19 cellular contexts compared by ENCODE assay signal in genomic region chr2:179592167-179592936, GRCh38.
A peak's percentile ranks its signal among the peaks of the same experiment; 100 is the strongest.
DNase-seq lines count a peak whose midpoint lies in the region; ATAC-seq, FAIRE-seq and TF ChIP-seq lines count a peak whose summit lies in the region.
"Had no signal": no experiment of that assay in that cellular context is flagged by ENCODE, and none has a peak within 500 bp of the region (broad histone marks: within the 10 kb centered on the region; RNA-seq: fewer than 3 reads in every experiment).

No MANE protein-coding gene starts in this region.

- TF ChIP-seq EP300 in gastroesophageal sphincter (IDR thresholded peaks at IDR 0.05) = no peak

- H3K36me3 Mint-ChIP-seq in activated CD8-positive, alpha-beta memory T cell treated with anti-CD3 and anti-CD28 coated beads, Interleukin-2, amount 10 ng/mL, durations not matched to agents 7 days and 5 days = no peaks in the 10 kb centered on the region
- H3K36me3 Mint-ChIP-seq: mesothelial cell of epicardium had no signal

- peak; percentile 31 for ATAC-seq in gastroesophageal sphincter
- ATAC-seq in activated CD8-positive, alpha-beta memory T cell treated with anti-CD3 and anti-CD28 coated beads, Interleukin-2, amount 10 ng/mL, durations not matched to agents 7 days and 5 days = no peak
- ATAC-seq in omental fat pad (ENCODE audit: low FRiP score) = no peak
- ATAC-seq: activated CD4-positive, alpha-beta T cell treated with anti-CD3 and anti-CD28 coated beads for 36 hours had no signal

- FAIRE-seq in small intestine (lab: Jason Lieb, UNC) = no peak
- FAIRE-seq: GM19239, islet of Langerhans had no signal

- no peaks in the 10 kb centered on the region for H3K36me3 ChIP-seq in gastroesophageal sphincter
- H3K36me3 ChIP-seq in small intestine (ENCODE audit: control insufficient read depth in 2 of 2, insufficient read depth in 2 of 2, low read length in 2 of 2) = no peaks in the 10 kb centered on the region
- H3K36me3 ChIP-seq: suprapubic skin had no signal

- H3K4me1 ChIP-seq in gastroesophageal sphincter (no peaks in the 10 kb centered on the region), small intestine (ENCODE audit: control insufficient read depth in 2 of 2, insufficient read depth in 1 of 2, low read depth in 1 of 2, low read length in 1 of 2) (no peaks in the 10 kb centered on the region)
- H3K4me1 ChIP-seq: suprapubic skin had no signal

- H3K27me3 Mint-ChIP-seq in activated CD8-positive, alpha-beta memory T cell treated with anti-CD3 and anti-CD28 coated beads, Interleukin-2, amount 10 ng/mL, durations not matched to agents 7 days and 5 days = no peaks in the 10 kb centered on the region
- H3K27me3 Mint-ChIP-seq: activated CD4-positive, alpha-beta T cell treated with anti-CD3 and anti-CD28 coated beads for 36 hours; central memory CD8-positive, alpha-beta T cell had no signal

- WGBS in gastroesophageal sphincter (ENCODE audit: low coverage in 1 of 2), 2 donors = 72 to 81% methylated on average over 6 to 7 of the region's 7 CpGs
- 32 to 63% (median 56%) methylated on average over 7 of the region's 7 CpGs for WGBS in small intestine, 3 donors

- H3K9me3 ChIP-seq in gastroesophageal sphincter = peaks cover 0 to 4% (median 0%) of the 10 kb centered on the region in 3 donors
- H3K9me3 ChIP-seq in small intestine (ENCODE audit: control insufficient read depth, low read depth) = no peaks in the 10 kb centered on the region
- H3K9me3 ChIP-seq: suprapubic skin had no signal

- H3K27ac Mint-ChIP-seq in activated CD8-positive, alpha-beta memory T cell treated with anti-CD3 and anti-CD28 coated beads, Interleukin-2, amount 10 ng/mL, durations not matched to agents 7 days and 5 days = no peak overlapping the region
- H3K27ac Mint-ChIP-seq: activated CD4-positive, alpha-beta T cell treated with anti-CD3 and anti-CD28 coated beads for 36 hours; mesothelial cell of epicardium had no signal

- no peak overlapping the region for H3K27ac ChIP-seq in gastroesophageal sphincter
- H3K27ac ChIP-seq in small intestine (ENCODE audit: low read depth in 1 of 2, low read length in 1 of 2) = no peak overlapping the region
- H3K27ac ChIP-seq: suprapubic skin had no signal

- H3K27me3 ChIP-seq in gastroesophageal sphincter (no peaks in the 10 kb centered on the region), small intestine (ENCODE audit: control insufficient read depth in 2 of 2, insufficient read depth in 2 of 2, low read length in 2 of 2) (no peaks in the 10 kb centered on the region)
- H3K27me3 ChIP-seq: suprapubic skin had no signal

- no peaks in the 10 kb centered on the region for H3K4me1 Mint-ChIP-seq in activated CD8-positive, alpha-beta memory T cell treated with anti-CD3 and anti-CD28 coated beads, Interleukin-2, amount 10 ng/mL, durations not matched to agents 7 days and 5 days
- H3K4me1 Mint-ChIP-seq: activated CD4-positive, alpha-beta T cell treated with anti-CD3 and anti-CD28 coated beads for 36 hours; central memory CD8-positive, alpha-beta T cell had no signal

- no peak for TF ChIP-seq POLR2A in gastroesophageal sphincter (IDR thresholded peaks at IDR 0.05)

- H3K4me3 ChIP-seq in gastroesophageal sphincter (no peak overlapping the region), small intestine (ENCODE audit: low read depth in 1 of 2, low read length in 2 of 2) (no peak overlapping the region)
- H3K4me3 ChIP-seq: suprapubic skin had no signal

- H3K9me3 Mint-ChIP-seq in activated CD8-positive, alpha-beta memory T cell treated with anti-CD3 and anti-CD28 coated beads, Interleukin-2, amount 10 ng/mL, durations not matched to agents 7 days and 5 days (ENCODE audit: low read depth) = no peaks in the 10 kb centered on the region

- DNase-seq in HS-27A (ENCODE audit: low read depth) (peak; percentile 30), amniotic stem cell (lab: John Stamatoyannopoulos, UW) (peak; percentile 24), smooth muscle cell of the brain vasculature (ENCODE audit: low read depth, low spot score) (peak; percentile 21), GDM1 (lab: John Stamatoyannopoulos, UW) (no peak), small intestine (no peak), omental fat pad (ENCODE audit: low spot score) (no peak)
- DNase-seq in activated CD8-positive, alpha-beta memory T cell treated with anti-CD3 and anti-CD28 coated beads, Interleukin-2, amount 10 ng/mL, durations not matched to agents 7 days and 5 days = no peak
- DNase-seq: activated CD4-positive, alpha-beta T cell treated with anti-CD3 and anti-CD28 coated beads for 36 hours; activated CD8-positive, alpha-beta memory T cell treated with anti-CD3 and anti-CD28 coated beads, Interleukin-2, amount 50 U/mL, for 48 hours; activated naive CD4-positive, alpha-beta T cell treated with anti-CD3 and anti-CD28 coated beads, Interleukin-2, amount 50 U/mL, for 16 hours; NCI-H2029 treated with DMSO at 0.1 percent for 48 hours; NCI-H774; posterior cingulate gyrus had no signal

- CTCF ChIA-PET in activated CD8-positive, alpha-beta memory T cell treated with anti-CD3 and anti-CD28 coated beads, Interleukin-2, amount 10 ng/mL, durations not matched to agents 7 days and 5 days (lab: Charles Lee) = no interaction called here

- no peak overlapping the region for H3K4me3 Mint-ChIP-seq in activated CD8-positive, alpha-beta memory T cell treated with anti-CD3 and anti-CD28 coated beads, Interleukin-2, amount 10 ng/mL, durations not matched to agents 7 days and 5 days
- H3K4me3 Mint-ChIP-seq: activated CD4-positive, alpha-beta T cell treated with anti-CD3 and anti-CD28 coated beads for 36 hours; central memory CD8-positive, alpha-beta T cell; mesothelial cell of epicardium had no signal

- no peak for TF ChIP-seq CTCF in gastroesophageal sphincter (IDR thresholded peaks at IDR 0.05)
- no peak for TF ChIP-seq CTCF in omental fat pad (IDR thresholded peaks at IDR 0.05)

Comparison
In these comparisons a context has a peak if more than half of its experiments do, and no peak if none do; other contexts are left out.
1. DNase-seq: peak in HS-27A (single experiment), amniotic stem cell (single experiment) and smooth muscle cell of the brain vasculature (single experiment); none in GDM1 (single experiment), activated CD8-positive, alpha-beta memory T cell treated with anti-CD3 and anti-CD28 coated beads, Interleukin-2, amount 10 ng/mL, durations not matched to agents 7 days and 5 days (single experiment), small intestine (single experiment) and omental fat pad (single experiment).